Comparison of ENCODE assay signal across 8 cellular contexts in the genomic region with DNA sequence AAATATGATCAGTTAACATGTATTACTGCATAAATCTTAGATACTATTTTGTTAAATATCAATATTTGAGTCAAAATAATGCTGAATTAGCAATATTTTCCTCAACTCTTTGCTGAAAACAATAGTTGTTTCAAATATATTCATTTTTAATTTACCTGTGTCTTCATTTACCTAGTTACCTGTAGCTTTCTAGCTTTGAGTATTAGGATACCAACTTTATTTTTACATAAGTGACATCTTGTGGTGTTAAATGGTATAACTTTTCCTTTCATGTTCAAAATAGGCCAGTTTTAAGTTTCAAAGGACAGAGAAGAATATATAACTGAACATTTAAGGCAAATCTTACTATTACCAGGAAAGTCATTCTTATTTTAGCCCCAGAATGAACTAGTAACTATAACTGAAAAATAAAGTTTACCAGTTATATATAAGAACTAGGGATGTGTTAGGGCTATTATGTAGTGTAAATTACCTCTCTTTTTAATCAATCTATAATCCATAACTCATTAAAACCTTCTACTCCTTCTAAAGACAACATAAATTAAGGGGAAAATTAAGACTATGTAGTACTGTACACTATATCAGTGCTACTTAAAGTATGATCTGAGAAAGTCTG. TPM values are rescaled to one million over a fixed set of nuclear protein-coding genes. Genes with fewer than 3 reads are reported as not detected.
DNase-seq lines count a peak whose midpoint lies in the region; ATAC-seq and TF ChIP-seq lines count a peak whose summit lies in the region.

No MANE protein-coding gene starts in this region.

- H3K18ac ChIP-seq in mesendoderm (ENCODE audit: low read length), result no peak overlapping the region

- no peak overlapping the region for H3K4me2 ChIP-seq in mesendoderm (ENCODE audit: low read length)

- POLR2A ChIA-PET in Panc1 (lab: Charles Lee), result no interaction called here

- H3K27me3 ChIP-seq in heart right ventricle (no peaks in the 10 kb centered on the region), Panc1 (ENCODE audit: control insufficient read depth, insufficient read depth, low read length) (no peaks in the 10 kb centered on the region), foreskin keratinocyte (no peaks in the 10 kb centered on the region), mesendoderm (ENCODE audit: insufficient read depth, low read length, poor library complexity) (no peaks in the 10 kb centered on the region)

- H4K8ac ChIP-seq in mesendoderm (ENCODE audit: low read depth, low read length), result no peak overlapping the region

- H2AK5ac ChIP-seq in mesendoderm (ENCODE audit: low read length), result no peak overlapping the region

- no peak for ATAC-seq in heart right ventricle
- ATAC-seq in left cardiac atrium, result no peak
- ATAC-seq in Panc1, result no peak
- peak; percentile 51 for ATAC-seq in foreskin keratinocyte

- no peak overlapping the region for H3K4me3 Mint-ChIP-seq in type B pancreatic cell

- no peak overlapping the region for H2BK5ac ChIP-seq in mesendoderm (ENCODE audit: low read length)

- peaks cover 3% of the 10 kb centered on the region for H3K79me2 ChIP-seq in mesendoderm (ENCODE audit: control insufficient read depth, insufficient read depth, low read length)

- H3K36me3 ChIP-seq in heart right ventricle (peaks cover 0 to 32% (median 7%) of the 10 kb centered on the region in 9 donors), Panc1 (ENCODE audit: control insufficient read depth, insufficient read depth, low read length) (peaks cover 5% of the 10 kb centered on the region; the same call in 1 of the 2 replicates), mesendoderm (ENCODE audit: control insufficient read depth, insufficient read depth, low read length) (peaks cover 1% of the 10 kb centered on the region)

- peaks cover 29% of the 10 kb centered on the region for H3K36me3 Mint-ChIP-seq in type B pancreatic cell

- H3K4me3 ChIP-seq in heart right ventricle, result no peak overlapping the region
- H3K4me3 ChIP-seq in Panc1 (ENCODE audit: low read depth in 2 of 2, low read length in 2 of 2), result no peak overlapping the region
- H3K4me3 ChIP-seq in mesendoderm (ENCODE audit: low read length), result no peak overlapping the region

- H2BK120ac ChIP-seq in mesendoderm (ENCODE audit: low read depth, low read length), result no peak overlapping the region

- H3K4me1 ChIP-seq in heart right ventricle (peaks cover 0 to 30% (median 18%) of the 10 kb centered on the region in 9 donors), Panc1 (ENCODE audit: control insufficient read depth, insufficient read depth, low read length) (no peaks in the 10 kb centered on the region), foreskin keratinocyte (no peaks in the 10 kb centered on the region), mesendoderm (ENCODE audit: control insufficient read depth, low read depth, low read length) (no peaks in the 10 kb centered on the region)

- H4K5ac ChIP-seq in mesendoderm (ENCODE audit: low read length), result no peak overlapping the region

- in situ Hi-C loops in Panc1 (cut with HindIII; ENCODE audit: low pct_unique_long_range_greater_than_20kb, low sequenced_read_pairs), result no loop called here

- TF ChIP-seq CTCF in heart right ventricle (IDR thresholded peaks at IDR 0.05) (peak; percentile 13 to 66 (median 54)), Panc1 (IDR thresholded peaks at IDR 0.05) (peak; percentile 23; the same call in 1 of the 2 replicates), foreskin keratinocyte (conservative IDR thresholded peaks at IDR 0.05) (peak; percentile 63), type B pancreatic cell (conservative IDR thresholded peaks at IDR 0.05) (peak; percentile 75)

- H3K4ac ChIP-seq in mesendoderm (ENCODE audit: low read depth, low read length), result no peak overlapping the region

- no peaks in the 10 kb centered on the region for H3K79me1 ChIP-seq in mesendoderm (ENCODE audit: low read length)

- no peak for DNase-seq in heart right ventricle
- DNase-seq in left cardiac atrium, result no peak
- DNase-seq in Panc1 (ENCODE audit: low read depth, low spot score), result no peak
- peak in 1 of 2 donors; percentile 31 for DNase-seq in foreskin keratinocyte
- DNase-seq in type B pancreatic cell (ENCODE audit: extremely low spot score, unreplicated experiment), result no peak
- DNase-seq in activated CD4-positive, alpha-beta T cell treated with anti-CD3 and anti-CD28 coated beads for 1 hour, result no peak
- DNase-seq in mesendoderm, result no peak
- no peak for DNase-seq in effector CD4-positive, alpha-beta T cell

- no peaks in the 10 kb centered on the region for H3K27me3 Mint-ChIP-seq in type B pancreatic cell

- intact Hi-C loops in heart right ventricle (cut with DNase I), result loop anchor here in 1 of 10 donors (5.0 kb wide), 1 partner anchor 707 kb away; no protein-coding TSS in a partner anchor
- intact Hi-C loops in left cardiac atrium (cut with DNase I), result no loop called here
- intact Hi-C loops in Panc1 (cut with micrococcal nuclease; ENCODE audit: unreplicated experiment), result no loop called here

- no TSS peak for BruUV-seq in Panc1 (replicated peaks; lab: Mats Ljungman, UMichigan)

- peak overlapping the region in 2 of 10 donors; percentile 7 to 21 for H3K27ac ChIP-seq in heart right ventricle
- H3K27ac ChIP-seq in Panc1 (ENCODE audit: low read length), result no peak overlapping the region
- H3K27ac ChIP-seq in foreskin keratinocyte, result no peak overlapping the region
- H3K27ac ChIP-seq in mesendoderm (ENCODE audit: low read depth, low read length), result no peak overlapping the region

- H3K27ac Mint-ChIP-seq in type B pancreatic cell, result no peak overlapping the region

- H3K9me3 Mint-ChIP-seq in type B pancreatic cell, result no peaks in the 10 kb centered on the region

- H3K23ac ChIP-seq in mesendoderm (ENCODE audit: low read length), result no peak overlapping the region

- H3K9me3 ChIP-seq in heart right ventricle (no peaks in the 10 kb centered on the region), Panc1 (ENCODE audit: control insufficient read depth, insufficient read depth, low read depth, low read length) (no peaks in the 10 kb centered on the region)

- CTCF ChIA-PET in Panc1 (lab: Charles Lee), result no interaction called here

- H3K9ac ChIP-seq in mesendoderm (ENCODE audit: low read length), result no peak overlapping the region

- no peak overlapping the region for H2BK15ac ChIP-seq in mesendoderm (replicated peaks; ENCODE audit: low read depth)

- H3K56ac ChIP-seq in mesendoderm (ENCODE audit: low read length), result no peak overlapping the region

- H3K4me1 Mint-ChIP-seq in type B pancreatic cell (ENCODE audit: unreplicated experiment), result peaks cover 7% of the 10 kb centered on the region

RNA-seq across cellular contexts. Expression of a gene that starts 25.3 kb away (rescaled TPM):
- 10 to 100 TPM; 20.1 to 26.7 (median 23.4) TPM for total RNA-seq in heart right ventricle
- 10 to 100 TPM; 20.0 to 28.3 TPM for polyA plus RNA-seq in heart right ventricle
- total RNA-seq in left cardiac atrium, result 10 to 100 TPM; 25.3 to 32.7 TPM
- total RNA-seq in Panc1 (2021; ENCODE audit: unreplicated experiment), result 55.4 TPM
- 27.3 TPM for polyA plus RNA-seq in Panc1 (2012; ENCODE audit: insufficient read length)
- total RNA-seq in foreskin keratinocyte, result 60.6 and 63.6 TPM in 2 replicates
- polyA plus RNA-seq in foreskin keratinocyte, result 42.2 and 47.1 TPM in 2 replicates
- 43.7 and 48.4 TPM in 2 replicates for total RNA-seq in type B pancreatic cell (ENCODE audit: low replicate concordance)
- 30.1 TPM for polyA plus RNA-seq in mesendoderm (2013, experiment 1 of 2)
- 30.0 TPM for polyA plus RNA-seq in mesendoderm (2013, experiment 2 of 2)

Comparison
In these comparisons a context has a peak if more than half of its experiments do, and no peak if none do; other contexts are left out.
1. CTCF ChIP-seq: peak in every context shown above with its lines; median percentile 75 in type B pancreatic cell; 63 in foreskin keratinocyte; 54 in heart right ventricle; 23 in Panc1.